Comparison of ENCODE assay signal across 22 cellular contexts in genomic region chr1:231925864-231926263, GRCh38.
"Had no signal": no experiment of that assay in that cellular context is flagged by ENCODE, and none has a peak within 500 bp of the region (broad histone marks: within the 10 kb centered on the region; RNA-seq: fewer than 3 reads in every experiment).

No MANE protein-coding gene starts in this region.

- H3K79me2 ChIP-seq: parathyroid adenoma had no signal

- H3K4me1 ChIP-seq: parathyroid adenoma, tibial artery had no signal

- DNase-seq: dermis blood vessel endothelial cell; effector memory CD4-positive, alpha-beta T cell; foreskin melanocyte; hippocampal formation; left colon; mesenchymal stem cell; mucosa of descending colon; naive B cell; sigmoid colon; stimulated activated CD4-positive, alpha-beta T cell treated with anti-CD3 and anti-CD28 coated beads, Interleukin-15, amount 100 ng/mL, for 24 hours; stimulated activated CD4-positive, alpha-beta T cell treated with anti-CD3 and anti-CD28 coated beads, Interleukin-4, amount 100 ng/mL, for 1 hour; stimulated activated CD8-positive, alpha-beta memory T cell treated with anti-CD3 and anti-CD28 coated beads, Interleukin-4, amount 100 ng/mL, for 48 hours; stimulated activated naive CD4-positive, alpha-beta T cell; stimulated activated naive CD8-positive, alpha-beta T cell treated with anti-CD3 and anti-CD28 coated beads, Interleukin-15, amount 100 ng/mL, for 72 hours; tibial artery; upper lobe of left lung had no signal

- H3K9me3 ChIP-seq: esophagus muscularis mucosa, mucosa of descending colon, sigmoid colon, suprapubic skin, tibial artery, upper lobe of left lung had no signal

- H3K27ac ChIP-seq: cardiac muscle cell, neural progenitor cell, parathyroid adenoma, sigmoid colon, suprapubic skin, tibial artery, upper lobe of left lung had no signal

- H2AFZ ChIP-seq: neural progenitor cell, parathyroid adenoma had no signal

- ATAC-seq: left colon, mucosa of descending colon had no signal

- H3K4me2 ChIP-seq: neural progenitor cell had no signal

- H3K4me3 ChIP-seq: cardiac muscle cell, coronary artery, esophagus muscularis mucosa, mucosa of descending colon, neural progenitor cell, sigmoid colon, suprapubic skin, tibial artery, upper lobe of left lung had no signal

- H3K27me3 ChIP-seq: cardiac muscle cell, esophagus muscularis mucosa, neural progenitor cell, sigmoid colon, suprapubic skin, tibial artery, upper lobe of left lung had no signal

- H3K36me3 ChIP-seq: cardiac muscle cell, esophagus muscularis mucosa, neural progenitor cell, sigmoid colon, suprapubic skin, tibial artery, upper lobe of left lung had no signal
